Comparison of ENCODE assay signal across 17 cellular contexts in the genomic region with DNA sequence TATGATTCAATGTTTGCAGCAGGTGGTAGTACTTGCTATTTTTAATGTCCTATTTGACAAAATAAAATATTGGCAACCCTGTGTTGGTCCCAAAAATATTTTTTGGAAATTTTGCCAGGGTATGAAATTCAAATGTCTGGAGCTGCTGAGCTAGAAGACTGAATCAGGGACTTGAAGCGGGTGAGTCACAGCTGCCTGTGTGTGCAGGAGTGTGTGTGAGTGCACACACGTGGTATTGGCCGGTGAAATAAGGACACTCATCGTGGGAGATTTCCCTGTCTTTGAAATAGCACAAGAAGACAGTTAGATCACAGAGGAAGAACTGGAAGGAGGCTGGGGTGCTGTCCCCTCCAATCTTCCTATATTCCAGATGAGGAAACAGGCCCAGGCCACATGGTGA.
DNase-seq lines count a peak whose midpoint lies in the region; ATAC-seq and TF ChIP-seq lines count a peak whose summit lies in the region.
"Had no signal": no experiment of that assay in that cellular context is flagged by ENCODE, and none has a peak within 500 bp of the region (broad histone marks: within the 10 kb centered on the region; RNA-seq: fewer than 3 reads in every experiment).

No MANE protein-coding gene starts in this region.

- H2AFZ ChIP-seq in mammary epithelial cell (ENCODE audit: low read depth, low read length): no peak overlapping the region

- no peaks in the 10 kb centered on the region for H3K4me1 ChIP-seq in mammary epithelial cell (ENCODE audit: insufficient read depth, low read length)
- H3K4me1 ChIP-seq: esophagus muscularis mucosa, upper lobe of right lung had no signal

- H3K79me2 ChIP-seq in mammary epithelial cell (ENCODE audit: insufficient read depth, low read length): no peaks in the 10 kb centered on the region

- no peaks in the 10 kb centered on the region for H3K9me3 ChIP-seq in mammary epithelial cell (replicated peaks; ENCODE audit: insufficient read depth, low read length)
- H3K9me3 ChIP-seq: esophagus muscularis mucosa, upper lobe of right lung had no signal

- H3K36me3 ChIP-seq in mammary epithelial cell (ENCODE audit: insufficient read depth, low read length) (no peaks in the 10 kb centered on the region), kidney epithelial cell (ENCODE audit: control insufficient read depth, insufficient read depth, low read length) (no peaks in the 10 kb centered on the region)
- H3K36me3 ChIP-seq: esophagus muscularis mucosa, upper lobe of right lung had no signal

- ATAC-seq in HG03565 (IDR thresholded peaks at IDR 0.05; ENCODE audit: unreplicated experiment) (no peak), left lobe of liver (no peak)
- ATAC-seq: left colon, T-cell, upper lobe of right lung had no signal

- H3K27me3 ChIP-seq in mammary epithelial cell (ENCODE audit: insufficient read depth, low read length): no peaks in the 10 kb centered on the region
- peaks cover 6% of the 10 kb centered on the region for H3K27me3 ChIP-seq in kidney epithelial cell (ENCODE audit: control insufficient read depth, insufficient read depth, low read length)
- H3K27me3 ChIP-seq: upper lobe of right lung had no signal

- BruUV-seq in mammary epithelial cell (replicated peaks; lab: Mats Ljungman, UMichigan): no TSS peak

- WGBS in mammary epithelial cell (ENCODE audit: low coverage, missing lambda C conversion rate): 92% methylated on average over 4 of the region's 4 CpGs

- in situ Hi-C loops in mammary epithelial cell (cut with MboI; ENCODE audit: low sequenced_read_pairs in 2 of 2): no loop called here

- peak; percentile 93 for DNase-seq in AG08395 (ENCODE audit: low spot score)
- DNase-seq in HT1080 (ENCODE audit: low read depth): peak; percentile 46
- peak; percentile 29 for DNase-seq in mammary epithelial cell
- peak; percentile 38 for DNase-seq in kidney epithelial cell (ENCODE audit: low read depth)
- DNase-seq in NOMO-1 (lab: John Stamatoyannopoulos, UW; ENCODE audit: unreplicated experiment in 2 of 2): no peak
- no peak for DNase-seq in T-helper 9 cell
- DNase-seq in left lobe of liver (ENCODE audit: low spot score): no peak
- DNase-seq: activated CD4-positive, alpha-beta memory T cell treated with anti-CD3 and anti-CD28 coated beads for 36 hours; activated effector memory CD4-positive, alpha-beta T cell treated with Interleukin-2 at 50 U/mL for 16 hours; central memory CD4-positive, alpha-beta T cell; left colon; NCI-H2081 treated with DMSO at 0.1 percent for 48 hours; stimulated activated CD8-positive, alpha-beta memory T cell treated with anti-CD3 and anti-CD28 coated beads, Interleukin-4, amount 100 ng/mL, for 48 hours; T-cell; upper lobe of right lung had no signal

- H3K9ac ChIP-seq in mammary epithelial cell (ENCODE audit: insufficient read depth, low read length): no peak overlapping the region

- CTCF ChIA-PET in mammary epithelial cell (lab: Charles Lee; ENCODE audit: low non-redundant PET): no interaction called here

- no peaks in the 10 kb centered on the region for H4K20me1 ChIP-seq in mammary epithelial cell (ENCODE audit: insufficient read depth, low read length)

- TF ChIP-seq CTCF in mammary epithelial cell (conservative IDR thresholded peaks at IDR 0.05 in 1 of 2, IDR thresholded peaks at IDR 0.05 in 1 of 2; ENCODE audit: extremely low read depth in 1 of 2, insufficient read depth in 1 of 2, low read depth in 1 of 2, low read length in 2 of 2): no peak
- TF ChIP-seq CTCF in kidney epithelial cell (IDR thresholded peaks at IDR 0.05; ENCODE audit: insufficient read depth, low read length, poor library complexity, severe bottlenecking): no peak

- H3K4me2 ChIP-seq in mammary epithelial cell (ENCODE audit: insufficient read depth, low read depth, low read length): no peak overlapping the region

- no peak overlapping the region for H3K27ac ChIP-seq in mammary epithelial cell (ENCODE audit: insufficient read depth, low read depth, low read length)
- H3K27ac ChIP-seq: upper lobe of right lung had no signal

- dilution Hi-C loops in mammary epithelial cell (cut with HindIII; ENCODE audit: low sequenced_read_pairs): no loop called here

- H3K4me3 ChIP-seq in mammary epithelial cell (replicated peaks in 1 of 3; ENCODE audit: insufficient read depth in 1 of 3, low read depth in 2 of 3, low read length in 3 of 3): no peak overlapping the region
- no peak overlapping the region for H3K4me3 ChIP-seq in kidney epithelial cell (ENCODE audit: low read depth, low read length)
- H3K4me3 ChIP-seq: esophagus muscularis mucosa, upper lobe of right lung had no signal

- intact Hi-C loops in mammary epithelial cell (cut with micrococcal nuclease): no loop called here

Comparison
In these comparisons a context has a peak if more than half of its experiments do, and no peak if none do; other contexts are left out.
1. DNase-seq: peak in AG08395 (single experiment), HT1080 (single experiment), mammary epithelial cell (single experiment) and kidney epithelial cell (single experiment); none in NOMO-1 (0 of 2), T-helper 9 cell (single experiment) and left lobe of liver (single experiment).